In the genomic region with DNA sequence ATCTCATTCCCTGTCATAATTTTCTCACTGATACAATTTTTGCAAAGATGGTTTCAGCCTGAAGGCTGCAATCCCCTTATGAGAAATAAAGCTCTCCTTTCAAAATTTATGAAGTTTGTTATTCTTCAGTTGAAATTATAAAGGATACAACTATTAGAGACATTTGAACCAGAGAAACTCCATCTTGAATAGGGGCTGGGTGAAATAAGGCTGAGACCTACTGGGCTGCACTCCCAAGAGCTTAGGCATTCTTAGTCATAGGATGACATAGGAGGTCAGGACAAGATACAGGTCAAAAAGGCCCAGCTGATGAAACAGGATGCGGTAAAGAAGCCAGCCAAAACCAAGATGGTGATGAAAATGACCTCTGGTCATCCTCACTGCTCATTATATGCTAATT, we compare ENCODE assay signal across 23 cellular contexts. TPM values are rescaled to one million over a fixed set of nuclear protein-coding genes. Genes with fewer than 3 reads are reported as not detected.
DNase-seq lines count a peak whose midpoint lies in the region; ATAC-seq and TF ChIP-seq lines count a peak whose summit lies in the region.
"Had no signal": no experiment of that assay in that cellular context is flagged by ENCODE, and none has a peak within 500 bp of the region (broad histone marks: within the 10 kb centered on the region; RNA-seq: fewer than 3 reads in every experiment).

No MANE protein-coding gene starts in this region.

- H3K4me3 Mint-ChIP-seq in MCF 10A (ENCODE audit: unreplicated experiment) = no peak overlapping the region
- H3K4me3 Mint-ChIP-seq: activated CD8-positive, alpha-beta memory T cell treated with anti-CD3 and anti-CD28 coated beads, Interleukin-2, amount 10 ng/mL, durations not matched to agents 7 days and 5 days; CD14-positive monocyte; central memory CD8-positive, alpha-beta T cell; nephron had no signal

- no peak overlapping the region for H3K27ac ChIP-seq in breast epithelium
- no peak overlapping the region for H3K27ac ChIP-seq in tibial artery
- H3K27ac ChIP-seq: prostate gland, thoracic aorta had no signal

- peaks cover 6% of the 10 kb centered on the region for H3K9me3 Mint-ChIP-seq in MCF 10A (ENCODE audit: unreplicated experiment)
- H3K9me3 Mint-ChIP-seq: central memory CD8-positive, alpha-beta T cell had no signal

- intact Hi-C loops in MCF 10A (cut with micrococcal nuclease) (no loop called here), breast epithelium (cut with DNase I; ENCODE audit: low total_unique reads) (no loop called here), tibial artery (cut with DNase I; ENCODE audit: low total_unique reads) (no loop called here)

- H3K4me1 Mint-ChIP-seq in MCF 10A (ENCODE audit: insufficient read depth, unreplicated experiment) = peaks cover 26% of the 10 kb centered on the region
- H3K4me1 Mint-ChIP-seq: central memory CD8-positive, alpha-beta T cell had no signal

- peaks cover 6% of the 10 kb centered on the region for H3K36me3 Mint-ChIP-seq in MCF 10A (ENCODE audit: insufficient read depth, unreplicated experiment)

- no peak for ATAC-seq in HG02759 (IDR thresholded peaks at IDR 0.05; ENCODE audit: unreplicated experiment)
- ATAC-seq: activated CD8-positive, alpha-beta memory T cell treated with anti-CD3 and anti-CD28 coated beads, Interleukin-2, amount 10 ng/mL, durations not matched to agents 7 days and 5 days had no signal

- H3K27me3 Mint-ChIP-seq in MCF 10A (ENCODE audit: insufficient read depth, unreplicated experiment) = no peaks in the 10 kb centered on the region

- CTCF ChIA-PET in MCF 10A (lab: Yijun Ruan, JAX) = interaction anchor here (5.7 kb wide), 1 partner anchor 13 kb away, joined by 40 read pairs; no protein-coding TSS in a partner anchor

- H3K27me3 ChIP-seq in breast epithelium (no peaks in the 10 kb centered on the region), tibial artery (no peaks in the 10 kb centered on the region)

- no TSS peak for BruUV-seq in MCF 10A (replicated peaks; lab: Mats Ljungman, UMichigan)

- TF ChIP-seq CTCF in MCF 10A (IDR thresholded peaks at IDR 0.05; ENCODE audit: unreplicated experiment) (no peak), breast epithelium (IDR thresholded peaks at IDR 0.05) (no peak), NB4 (IDR thresholded peaks at IDR 0.05; ENCODE audit: low read depth, low read length) (no peak), epithelial cell of esophagus (IDR thresholded peaks at IDR 0.05; ENCODE audit: insufficient read depth, low read depth, low read length, missing control alignments) (no peak), tibial artery (IDR thresholded peaks at IDR 0.05) (no peak)

- peak; percentile 62 for DNase-seq in MCF 10A (ENCODE audit: unreplicated experiment)
- DNase-seq in breast epithelium (ENCODE audit: low spot score in 2 of 2) = no peak
- DNase-seq in NB4 (ENCODE audit: low read depth) = peak; percentile 26
- DNase-seq in epithelial cell of esophagus (ENCODE audit: low read depth) = peak; percentile 31
- DNase-seq in stromal cell of bone marrow (ENCODE audit: low read depth) = peak; percentile 44
- no peak for DNase-seq in tibial artery
- DNase-seq in SHP77 treated with DMSO at 0.1 percent for 48 hours (lab: John Stamatoyannopoulos, UW) = no peak
- DNase-seq: activated CD4-positive, CD25-positive, alpha-beta regulatory T cell treated with anti-CD3 and anti-CD28 coated beads, Interleukin-2, amount 50 U/mL, for 72 hours; activated CD8-positive, alpha-beta memory T cell treated with anti-CD3 and anti-CD28 coated beads, Interleukin-2, amount 10 ng/mL, durations not matched to agents 7 days and 5 days; activated effector memory CD4-positive, alpha-beta T cell treated with anti-CD3 and anti-CD28 coated beads, Interleukin-2, amount 50 U/mL, for 16 hours; effector CD8-positive, alpha-beta T cell; GOT3; KG1; kidney glomerular epithelial cell; NCI-H1417 treated with DMSO at 0.1 percent for 48 hours had no signal

- H3K4me3 ChIP-seq in breast epithelium (no peak overlapping the region), NB4 (ENCODE audit: low read depth, low read length) (no peak overlapping the region), epithelial cell of esophagus (ENCODE audit: low read length) (no peak overlapping the region), tibial artery (no peak overlapping the region)
- H3K4me3 ChIP-seq: prostate gland, thoracic aorta had no signal

- no peak for TF ChIP-seq POLR2A in breast epithelium (IDR thresholded peaks at IDR 0.05)
- no peak for TF ChIP-seq POLR2A in NB4 (IDR thresholded peaks at IDR 0.05; ENCODE audit: extremely low read depth, insufficient read length)

- H3K36me3 ChIP-seq in breast epithelium (no peaks in the 10 kb centered on the region), tibial artery (no peaks in the 10 kb centered on the region)
- H3K36me3 ChIP-seq: prostate gland, thoracic aorta had no signal

- H3K9me3 ChIP-seq in breast epithelium (no peaks in the 10 kb centered on the region), tibial artery (no peaks in the 10 kb centered on the region)
- H3K9me3 ChIP-seq: prostate gland, thoracic aorta had no signal

- H3K27ac Mint-ChIP-seq in MCF 10A (ENCODE audit: low read depth, unreplicated experiment) = no peak overlapping the region
- H3K27ac Mint-ChIP-seq: activated CD8-positive, alpha-beta memory T cell treated with anti-CD3 and anti-CD28 coated beads, Interleukin-2, amount 10 ng/mL, durations not matched to agents 7 days and 5 days; CD14-positive monocyte had no signal

- H3K4me1 ChIP-seq in breast epithelium = no peaks in the 10 kb centered on the region
- H3K4me1 ChIP-seq in tibial artery = peaks cover 9 to 28% (median 19%) of the 10 kb centered on the region in 4 donors
- H3K4me1 ChIP-seq: prostate gland had no signal

- POLR2A ChIA-PET in MCF 10A (lab: Yijun Ruan, JAX) = interaction anchor here (1.1 to 1.3 kb wide), 3 partner anchors 9 to 53 kb away, joined by 3 to 5 read pairs (median 4); a partner anchor contains a TSS

RNA-seq across cellular contexts. Expression of a gene that starts 22.5 kb away (rescaled TPM):
- total RNA-seq in MCF 10A (2022) (not detected in 2 replicates), breast epithelium (not detected)
- total RNA-seq: A673, mesenteric fat pad, prostate gland, thoracic aorta had no signal

RNA-seq across cellular contexts. Expression of a gene that starts 27.6 kb away (rescaled TPM):
- total RNA-seq in MCF 10A (2022) = 1.4 and 3.6 TPM in 2 replicates
- 10 to 100 TPM in 1 of 3 donors, 1 to 10 TPM in 2; 8.2 to 10.4 (median 9.5) TPM for total RNA-seq in breast epithelium

RNA-seq across cellular contexts. Expression of a gene that starts 37.0 kb away (rescaled TPM):
- total RNA-seq in MCF 10A (2022) = 0.17 and 0.26 TPM in 2 replicates
- total RNA-seq in breast epithelium = 10 to 100 TPM; 10.2 to 13.9 (median 11.4) TPM

RNA-seq across cellular contexts. Expression of a gene that starts 53.5 kb away (rescaled TPM):
- total RNA-seq in MCF 10A (2022) (0.58 and 1.3 TPM in 2 replicates), breast epithelium (1 to 10 TPM; 2.6 to 6.6 (median 3.5) TPM)

RNA-seq across cellular contexts. Expression of a gene that starts 59.0 kb away (rescaled TPM):
- total RNA-seq in MCF 10A (2022) (11.2 and 12.8 TPM in 2 replicates), breast epithelium (10 to 100 TPM; 13.8 to 19.7 (median 16.0) TPM)

Comparison
In these comparisons a context has a peak if more than half of its experiments do, and no peak if none do; other contexts are left out.
1. DNase-seq: peak in MCF 10A (single experiment), NB4 (single experiment), epithelial cell of esophagus (single experiment) and stromal cell of bone marrow (single experiment); none in breast epithelium (0 of 2), tibial artery (0 of 2) and SHP77 treated with DMSO at 0.1 percent for 48 hours (single experiment).